In genomic region chr13:99926014-99926731, GRCh38 we compare ENCODE assay signal across 10 cellular contexts. TPM values are rescaled to one million over a fixed set of nuclear protein-coding genes. Genes with fewer than 3 reads are reported as not detected.
DNase-seq lines count a peak whose midpoint lies in the region; ATAC-seq lines count a peak whose summit lies in the region.
"Had no signal": no experiment of that assay in that cellular context is flagged by ENCODE, and none has a peak within 500 bp of the region (broad histone marks: within the 10 kb centered on the region; RNA-seq: fewer than 3 reads in every experiment).

No MANE protein-coding gene starts in this region.

- H3K36me3 Mint-ChIP-seq in activated CD8-positive, alpha-beta T cell treated with anti-CD3 and anti-CD28 coated beads, Interleukin-2, amount 10 ng/mL, durations not matched to agents 7 days and 5 days (ENCODE audit: low read depth) = no peaks in the 10 kb centered on the region

- H3K4me1 ChIP-seq in HAP-1 = no peaks in the 10 kb centered on the region

- no peaks in the 10 kb centered on the region for H3K27me3 ChIP-seq in HAP-1 (ENCODE audit: low read depth)

- H3K36me3 ChIP-seq in HAP-1 (replicated peaks) = no peaks in the 10 kb centered on the region

- H3K9me3 ChIP-seq in HAP-1 = no peaks in the 10 kb centered on the region

- no peak overlapping the region for H3K4me3 Mint-ChIP-seq in activated CD8-positive, alpha-beta T cell treated with anti-CD3 and anti-CD28 coated beads, Interleukin-2, amount 10 ng/mL, durations not matched to agents 7 days and 5 days

- CTCF ChIA-PET in activated CD8-positive, alpha-beta T cell treated with anti-CD3 and anti-CD28 coated beads, Interleukin-2, amount 10 ng/mL, durations not matched to agents 7 days and 5 days (lab: Charles Lee) = interaction anchor here (1.1 kb wide), 1 partner anchor 10 kb away, joined by 5 read pairs; no protein-coding TSS in a partner anchor

- no peak overlapping the region for H3K27ac Mint-ChIP-seq in activated CD8-positive, alpha-beta T cell treated with anti-CD3 and anti-CD28 coated beads, Interleukin-2, amount 10 ng/mL, durations not matched to agents 7 days and 5 days

- peaks cover 6% of the 10 kb centered on the region for H3K4me1 Mint-ChIP-seq in activated CD8-positive, alpha-beta T cell treated with anti-CD3 and anti-CD28 coated beads, Interleukin-2, amount 10 ng/mL, durations not matched to agents 7 days and 5 days (ENCODE audit: low read depth)

- H3K9me3 Mint-ChIP-seq in activated CD8-positive, alpha-beta T cell treated with anti-CD3 and anti-CD28 coated beads, Interleukin-2, amount 10 ng/mL, durations not matched to agents 7 days and 5 days (ENCODE audit: insufficient read depth) = no peaks in the 10 kb centered on the region

- in situ Hi-C loops in HAP-1 (cut with MboI; ENCODE audit: low sequenced_read_pairs) = no loop called here

- POLR2A ChIA-PET in activated CD8-positive, alpha-beta T cell treated with anti-CD3 and anti-CD28 coated beads, Interleukin-2, amount 10 ng/mL, durations not matched to agents 7 days and 5 days (lab: Charles Lee) = no interaction called here

- ATAC-seq in activated CD8-positive, alpha-beta T cell treated with anti-CD3 and anti-CD28 coated beads, Interleukin-2, amount 10 ng/mL, durations not matched to agents 7 days and 5 days = no peak

- DNase-seq in NCI-H345 (lab: John Stamatoyannopoulos, UW) (peak; percentile 76), NCI-H345 treated with DMSO at 0.1 percent for 48 hours (lab: John Stamatoyannopoulos, UW; ENCODE audit: unreplicated experiment) (no peak), SHP77 (lab: John Stamatoyannopoulos, UW) (peak; percentile 77 to 79), kidney glomerular epithelial cell (lab: John Stamatoyannopoulos, UW) (peak; percentile 7), mucosa of gallbladder (ENCODE audit: low spot score) (no peak), HAP-1 (ENCODE audit: low spot score in 2 of 2) (no peak)
- no peak for DNase-seq in stimulated activated CD4-positive, alpha-beta T cell treated with anti-CD3 and anti-CD28 coated beads, Interleukin-2, amount 100 ng/mL, for 24 hours
- DNase-seq in activated CD8-positive, alpha-beta T cell treated with anti-CD3 and anti-CD28 coated beads, Interleukin-2, amount 10 ng/mL, durations not matched to agents 7 days and 5 days = no peak
- DNase-seq: activated T-cell treated with anti-CD3 and anti-CD28 coated beads for 4 hours, AML-193 had no signal

- H3K4me3 ChIP-seq in HAP-1 = no peak overlapping the region

- peaks cover 2% of the 10 kb centered on the region for H3K27me3 Mint-ChIP-seq in activated CD8-positive, alpha-beta T cell treated with anti-CD3 and anti-CD28 coated beads, Interleukin-2, amount 10 ng/mL, durations not matched to agents 7 days and 5 days (ENCODE audit: low read depth)

RNA-seq across cellular contexts. Expression of gene ZIC5, which starts 45.4 kb away (rescaled TPM):
- total RNA-seq in mucosa of gallbladder = 0.03 TPM
- not detected for total RNA-seq in activated CD8-positive, alpha-beta T cell treated with anti-CD3 and anti-CD28 coated beads, Interleukin-2, amount 10 ng/mL, durations not matched to agents 7 days and 5 days

RNA-seq across cellular contexts. Expression of gene ZIC2, which starts 55.4 kb away (rescaled TPM):
- 0.23 TPM for total RNA-seq in mucosa of gallbladder
- not detected for total RNA-seq in activated CD8-positive, alpha-beta T cell treated with anti-CD3 and anti-CD28 coated beads, Interleukin-2, amount 10 ng/mL, durations not matched to agents 7 days and 5 days

Comparison
In these comparisons a context has a peak if more than half of its experiments do, and no peak if none do; other contexts are left out.
1. DNase-seq: peak in NCI-H345 (single experiment), SHP77 (2 of 2) and kidney glomerular epithelial cell (single experiment); none in NCI-H345 treated with DMSO at 0.1 percent for 48 hours (single experiment), mucosa of gallbladder (single experiment), stimulated activated CD4-positive, alpha-beta T cell treated with anti-CD3 and anti-CD28 coated beads, Interleukin-2, amount 100 ng/mL, for 24 hours (0 of 2), activated CD8-positive, alpha-beta T cell treated with anti-CD3 and anti-CD28 coated beads, Interleukin-2, amount 10 ng/mL, durations not matched to agents 7 days and 5 days (single experiment) and HAP-1 (0 of 2).